Comparison of ENCODE assay signal across 29 cellular contexts in genomic region chr2:191746306-191746705, GRCh38.
DNase-seq lines count a peak whose midpoint lies in the region; ATAC-seq and TF ChIP-seq lines count a peak whose summit lies in the region.
"Had no signal": no experiment of that assay in that cellular context is flagged by ENCODE, and none has a peak within 500 bp of the region (broad histone marks: within the 10 kb centered on the region; RNA-seq: fewer than 3 reads in every experiment).

No MANE protein-coding gene starts in this region.

- TF ChIP-seq EP300 in upper lobe of left lung (IDR thresholded peaks at IDR 0.05): no peak

- no peak overlapping the region for H2AFZ ChIP-seq in GM23248
- no peak overlapping the region for H2AFZ ChIP-seq in fibroblast of lung (ENCODE audit: low read length)
- H2AFZ ChIP-seq in osteoblast (ENCODE audit: low read length): no peak overlapping the region

- H3K36me3 ChIP-seq in GM23248 (ENCODE audit: low read depth) (no peaks in the 10 kb centered on the region), fibroblast of lung (ENCODE audit: control insufficient read depth, insufficient read depth, low read length) (no peaks in the 10 kb centered on the region), osteoblast (ENCODE audit: insufficient read depth, low read length) (no peaks in the 10 kb centered on the region), colonic mucosa (no peaks in the 10 kb centered on the region), upper lobe of left lung (no peaks in the 10 kb centered on the region)
- H3K36me3 ChIP-seq: BLaER1 treated with 17β-estradiol and CSF1 and Interleukin-3, amounts not matched to agents 10 nM and 100 nM; ovary; thoracic aorta; vagina had no signal

- H3K27me3 ChIP-seq in GM23248 (replicated peaks; ENCODE audit: insufficient read depth) (no peaks in the 10 kb centered on the region), fibroblast of lung (ENCODE audit: control insufficient read depth, insufficient read depth, low read length) (no peaks in the 10 kb centered on the region), osteoblast (ENCODE audit: insufficient read depth, low read length) (no peaks in the 10 kb centered on the region), colonic mucosa (no peaks in the 10 kb centered on the region), upper lobe of left lung (no peaks in the 10 kb centered on the region)
- H3K27me3 ChIP-seq: BLaER1 treated with 17β-estradiol and CSF1 and Interleukin-3, amounts not matched to agents 10 nM and 100 nM; ovary; vagina had no signal

- no peak for TF ChIP-seq CTCF in AG09319 (IDR thresholded peaks at IDR 0.05; ENCODE audit: low read depth, low read length)
- TF ChIP-seq CTCF in fibroblast of lung (conservative IDR thresholded peaks at IDR 0.05 in 1 of 2, IDR thresholded peaks at IDR 0.05 in 1 of 2; ENCODE audit: low read depth in 1 of 2, low read length in 2 of 2): no peak
- TF ChIP-seq CTCF in osteoblast (IDR thresholded peaks at IDR 0.05; ENCODE audit: extremely low read depth, low read depth, low read length): no peak
- no peak for TF ChIP-seq CTCF in colonic mucosa (IDR thresholded peaks at IDR 0.05)
- no peak for TF ChIP-seq CTCF in upper lobe of left lung (IDR thresholded peaks at IDR 0.05)

- no peaks in the 10 kb centered on the region for H3K9me2 ChIP-seq in GM23248 (ENCODE audit: insufficient read depth)

- H3K4me1 ChIP-seq in GM23248 (ENCODE audit: insufficient read depth) (peaks cover 32% of the 10 kb centered on the region), fibroblast of lung (ENCODE audit: control insufficient read depth, extremely low read depth, insufficient read depth, low read length) (no peaks in the 10 kb centered on the region), osteoblast (ENCODE audit: insufficient read depth, low read length) (peaks cover 31% of the 10 kb centered on the region), colonic mucosa (no peaks in the 10 kb centered on the region), upper lobe of left lung (no peaks in the 10 kb centered on the region)
- H3K4me1 ChIP-seq: BLaER1 treated with 17β-estradiol and CSF1 and Interleukin-3, amounts not matched to agents 10 nM and 100 nM; Caco-2; vagina had no signal

- WGBS in GM23248 (ENCODE audit: low coverage in 1 of 2, low lambda C conversion rate in 2 of 2, missing lambda C conversion rate in 2 of 2), 2 experiments: 3 to 4% methylated on average over 3 of the region's 3 CpGs
- WGBS in upper lobe of left lung, 2 donors: 61 to 65% methylated on average over 3 of the region's 3 CpGs

- TF ChIP-seq POLR2A in upper lobe of left lung (IDR thresholded peaks at IDR 0.05): no peak

- peak overlapping the region; percentile 4 for H3K4me2 ChIP-seq in GM23248 (ENCODE audit: unreplicated experiment)
- H3K4me2 ChIP-seq in fibroblast of lung (ENCODE audit: extremely low read depth, insufficient read depth, low read length): no peak overlapping the region
- H3K4me2 ChIP-seq in osteoblast (ENCODE audit: insufficient read depth, low read length): peak overlapping the region; percentile 46
- H3K4me2 ChIP-seq: A549; BLaER1 treated with 17β-estradiol and CSF1 and Interleukin-3, amounts not matched to agents 10 nM and 100 nM; smooth muscle cell had no signal

- no peaks in the 10 kb centered on the region for H4K20me1 ChIP-seq in GM23248 (ENCODE audit: insufficient read depth)
- no peaks in the 10 kb centered on the region for H4K20me1 ChIP-seq in fibroblast of lung (ENCODE audit: control insufficient read depth, extremely low read depth, insufficient read depth, low read length)
- H4K20me1 ChIP-seq in osteoblast (ENCODE audit: insufficient read depth, low read length): no peaks in the 10 kb centered on the region
- H4K20me1 ChIP-seq: BLaER1 treated with 17β-estradiol and CSF1 and Interleukin-3, amounts not matched to agents 10 nM and 100 nM had no signal

- ATAC-seq in upper lobe of left lung (ENCODE audit: low FRiP score in 2 of 2): no peak
- ATAC-seq: A549; activated CD8-positive, alpha-beta T cell treated with anti-CD3 and anti-CD28 coated beads, Interleukin-2, amount 10 ng/mL, durations not matched to agents 7 days and 5 days; effector memory CD8-positive, alpha-beta T cell; stimulated activated naive CD8-positive, alpha-beta T cell treated with anti-CD3 and anti-CD28 coated beads, Interleukin-15, Interleukin-2, amounts not matched to agents 100 U/mL and 50 U/mL, for 24 hours had no signal

- H3K27ac ChIP-seq in GM23248: peak overlapping the region; percentile 38
- no peak overlapping the region for H3K27ac ChIP-seq in fibroblast of lung (ENCODE audit: insufficient read depth, low read length)
- H3K27ac ChIP-seq in osteoblast (ENCODE audit: low read depth, low read length): no peak overlapping the region
- H3K27ac ChIP-seq in colonic mucosa: no peak overlapping the region
- H3K27ac ChIP-seq in upper lobe of left lung: no peak overlapping the region
- H3K27ac ChIP-seq: A549; BLaER1 treated with 17β-estradiol and CSF1 and Interleukin-3, amounts not matched to agents 10 nM and 100 nM; ovary; thoracic aorta; vagina had no signal

- DNase-seq in AG09319 (ENCODE audit: extremely low read depth, low read depth) (peak; percentile 72), GM23248 (peak; percentile 82), fibroblast of lung (ENCODE audit: low read depth in 2 of 2) (peak; percentile 5 to 74), osteoblast (ENCODE audit: insufficient read length, low spot score, missing footprints) (no peak), colonic mucosa (no peak), upper lobe of left lung (no peak)
- DNase-seq in activated T-cell treated with anti-CD3 and anti-CD28 coated beads, Interleukin-2, amount 50 U/mL, for 1 hour: no peak
- DNase-seq in effector CD8-positive, alpha-beta T cell (lab: John Stamatoyannopoulos, UW): no peak
- DNase-seq: activated CD4-positive, alpha-beta T cell treated with anti-CD3 and anti-CD28 coated beads for 1 hour; activated CD8-positive, alpha-beta T cell treated with anti-CD3 and anti-CD28 coated beads, Interleukin-2, amount 10 ng/mL, durations not matched to agents 7 days and 5 days; activated naive CD4-positive, alpha-beta T cell treated with anti-CD3 and anti-CD28 coated beads, Interleukin-2, amount 50 U/mL, for 16 hours; amniotic stem cell; Caco-2; DMS79; effector memory CD8-positive, alpha-beta T cell; erythroblast; GF-D8; immature natural killer cell; NCI-H146; NCI-H226; ovary; retina; Right ventricle myocardium superior; stimulated activated naive CD8-positive, alpha-beta T cell treated with anti-CD3 and anti-CD28 coated beads, Interleukin-15, Interleukin-2, amounts not matched to agents 100 U/mL and 50 U/mL, for 24 hours had no signal

- H3K4me3 ChIP-seq in GM23248: no peak overlapping the region
- H3K4me3 ChIP-seq in fibroblast of lung (replicated peaks in 1 of 4; ENCODE audit: control extremely low read depth in 1 of 4, insufficient read depth in 1 of 4, low read depth in 3 of 4, low read length in 4 of 4): no peak overlapping the region
- H3K4me3 ChIP-seq in osteoblast (ENCODE audit: insufficient read depth, low read length): no peak overlapping the region
- no peak overlapping the region for H3K4me3 ChIP-seq in colonic mucosa
- H3K4me3 ChIP-seq in upper lobe of left lung: no peak overlapping the region
- H3K4me3 ChIP-seq: A549; BLaER1 treated with 17β-estradiol and CSF1 and Interleukin-3, amounts not matched to agents 10 nM and 100 nM; ovary; smooth muscle cell; thoracic aorta; vagina had no signal

- no peaks in the 10 kb centered on the region for H3K9me3 ChIP-seq in GM23248 (ENCODE audit: low read depth)
- H3K9me3 ChIP-seq in fibroblast of lung (ENCODE audit: control insufficient read depth, insufficient read depth, low read depth, low read length): no peaks in the 10 kb centered on the region
- no peaks in the 10 kb centered on the region for H3K9me3 ChIP-seq in osteoblast (ENCODE audit: low read depth, low read length)
- no peaks in the 10 kb centered on the region for H3K9me3 ChIP-seq in colonic mucosa
- H3K9me3 ChIP-seq in upper lobe of left lung: no peaks in the 10 kb centered on the region
- H3K9me3 ChIP-seq: A549; BLaER1 treated with 17β-estradiol and CSF1 and Interleukin-3, amounts not matched to agents 10 nM and 100 nM; Caco-2; ovary; thoracic aorta; vagina had no signal

- in situ Hi-C loops in GM23248 (cut with MboI): no loop called here

- H3K79me2 ChIP-seq in GM23248 (ENCODE audit: insufficient read depth) (no peaks in the 10 kb centered on the region), fibroblast of lung (ENCODE audit: control insufficient read depth, insufficient read depth, low read length) (no peaks in the 10 kb centered on the region), osteoblast (ENCODE audit: insufficient read depth, low read length) (no peaks in the 10 kb centered on the region)

- peaks cover 33% of the 10 kb centered on the region for H3F3A ChIP-seq in GM23248 (ENCODE audit: insufficient read depth)

- intact Hi-C loops in colonic mucosa (cut with DNase I): no loop called here

- H3K9ac ChIP-seq in GM23248 (no peak overlapping the region), fibroblast of lung (ENCODE audit: insufficient read depth, low read length) (no peak overlapping the region), colonic mucosa (ENCODE audit: low read depth in 2 of 2, low read length in 2 of 2) (no peak overlapping the region)
- H3K9ac ChIP-seq: BLaER1 treated with 17β-estradiol and CSF1 and Interleukin-3, amounts not matched to agents 10 nM and 100 nM had no signal

Comparison
In these comparisons a context has a peak if more than half of its experiments do, and no peak if none do; other contexts are left out.
1. DNase-seq: peak in AG09319 (single experiment), GM23248 (single experiment) and fibroblast of lung (2 of 2); none in osteoblast (single experiment), activated T-cell treated with anti-CD3 and anti-CD28 coated beads, Interleukin-2, amount 50 U/mL, for 1 hour (single experiment), colonic mucosa (single experiment), effector CD8-positive, alpha-beta T cell (single experiment) and upper lobe of left lung (0 of 2).